9 cellular contexts compared by ENCODE assay signal in genomic region chr3:149494022-149494758, GRCh38. TPM values are rescaled to one million over a fixed set of nuclear protein-coding genes. Genes with fewer than 3 reads are reported as not detected.
A peak's percentile ranks its signal among the peaks of the same experiment; 100 is the strongest.
DNase-seq lines count a peak whose midpoint lies in the region; ATAC-seq and TF ChIP-seq lines count a peak whose summit lies in the region.
"Had no signal": no experiment of that assay in that cellular context is flagged by ENCODE, and none has a peak within 500 bp of the region (broad histone marks: within the 10 kb centered on the region; RNA-seq: fewer than 3 reads in every experiment).

No MANE protein-coding gene starts in this region.

- no peaks in the 10 kb centered on the region for H3K36me3 Mint-ChIP-seq in stimulated activated memory B cell treated with anti-CD40 and anti-IgM and Interleukin-4, amounts not matched to agents 10 μg/mL and 1 μg/mL and 100 μg/mL, for 72 hours
- H3K36me3 Mint-ChIP-seq: activated naive CD4-positive, alpha-beta T cell treated with anti-CD3 and anti-CD28 coated beads, Interleukin-2, amount 50 U/mL, for 72 hours had no signal

- H3K4me1 ChIP-seq in SJCRH30 (peaks cover 4% of the 10 kb centered on the region; the same call in 1 of the 2 replicates), lower lobe of right lung (no peaks in the 10 kb centered on the region), tibial artery (peaks cover 0 to 13% (median 5%) of the 10 kb centered on the region in 4 donors)

- no peaks in the 10 kb centered on the region for H3K4me1 Mint-ChIP-seq in stimulated activated memory B cell treated with anti-CD40 and anti-IgM and Interleukin-4, amounts not matched to agents 10 μg/mL and 1 μg/mL and 100 μg/mL, for 72 hours

- in situ Hi-C loops in KBM-7 (cut with MboI; ENCODE audit: low pct_unique_long_range_greater_than_20kb, low sequenced_read_pairs) = loop anchor here (25.0 kb wide), 1 partner anchor 532 kb away; no protein-coding TSS in a partner anchor

- H3K4me3 ChIP-seq in SJCRH30 (no peak overlapping the region), lower lobe of right lung (no peak overlapping the region), tibial artery (no peak overlapping the region)

- TF ChIP-seq CTCF in lower lobe of right lung (IDR thresholded peaks at IDR 0.05) (peak; percentile 82), tibial artery (IDR thresholded peaks at IDR 0.05) (peak; percentile 82 to 84)

- H3K9me3 Mint-ChIP-seq in stimulated activated memory B cell treated with anti-CD40 and anti-IgM and Interleukin-4, amounts not matched to agents 10 μg/mL and 1 μg/mL and 100 μg/mL, for 72 hours = no peaks in the 10 kb centered on the region
- H3K9me3 Mint-ChIP-seq: activated naive CD4-positive, alpha-beta T cell treated with anti-CD3 and anti-CD28 coated beads, Interleukin-2, amount 50 U/mL, for 72 hours had no signal

- H3K27me3 ChIP-seq in SJCRH30 (no peaks in the 10 kb centered on the region), lower lobe of right lung (ENCODE audit: low read depth) (no peaks in the 10 kb centered on the region), tibial artery (no peaks in the 10 kb centered on the region)

- no peaks in the 10 kb centered on the region for H3K36me3 ChIP-seq in SJCRH30
- no peaks in the 10 kb centered on the region for H3K36me3 ChIP-seq in lower lobe of right lung
- H3K36me3 ChIP-seq in tibial artery = no peaks in the 10 kb centered on the region

- no peak overlapping the region for H3K27ac Mint-ChIP-seq in stimulated activated memory B cell treated with anti-CD40 and anti-IgM and Interleukin-4, amounts not matched to agents 10 μg/mL and 1 μg/mL and 100 μg/mL, for 72 hours
- H3K27ac Mint-ChIP-seq: activated naive CD4-positive, alpha-beta T cell treated with anti-CD3 and anti-CD28 coated beads, Interleukin-2, amount 50 U/mL, for 72 hours had no signal

- no peak overlapping the region for H3K4me3 Mint-ChIP-seq in stimulated activated memory B cell treated with anti-CD40 and anti-IgM and Interleukin-4, amounts not matched to agents 10 μg/mL and 1 μg/mL and 100 μg/mL, for 72 hours

- H3K27ac ChIP-seq in SJCRH30 = no peak overlapping the region
- H3K27ac ChIP-seq in lower lobe of right lung = no peak overlapping the region
- H3K27ac ChIP-seq in tibial artery = no peak overlapping the region

- intact Hi-C loops in lower lobe of right lung (cut with DNase I) (no loop called here), tibial artery (cut with DNase I; ENCODE audit: low total_unique reads) (loop anchor here (10.0 kb wide), 1 partner anchor 369 kb away; the partner anchor contains the start of gene HPS3)

- DNase-seq in NCI-H345 (lab: John Stamatoyannopoulos, UW) (peak; percentile 8), NCI-H345 treated with DMSO at 0.1 percent for 48 hours (lab: John Stamatoyannopoulos, UW; ENCODE audit: unreplicated experiment) (no peak), KBM-7 (peak; percentile 60), SJCRH30 (peak; percentile 58 to 85), dermis microvascular lymphatic vessel endothelial cell (ENCODE audit: low read depth in 2 of 2) (peak; percentile 58 to 77), lower lobe of right lung (peak; percentile 60), tibial artery (peak; percentile 60 to 74)

- H3K9me3 ChIP-seq in SJCRH30 (replicated peaks) (no peaks in the 10 kb centered on the region), lower lobe of right lung (no peaks in the 10 kb centered on the region), tibial artery (no peaks in the 10 kb centered on the region)

- peaks cover 23% of the 10 kb centered on the region for H3K27me3 Mint-ChIP-seq in stimulated activated memory B cell treated with anti-CD40 and anti-IgM and Interleukin-4, amounts not matched to agents 10 μg/mL and 1 μg/mL and 100 μg/mL, for 72 hours

- peak; percentile 74 to 85 for ATAC-seq in lower lobe of right lung
- ATAC-seq in stimulated activated memory B cell treated with anti-CD40 and anti-IgM and Interleukin-4, amounts not matched to agents 10 μg/mL and 1 μg/mL and 100 μg/mL, for 72 hours = no peak

RNA-seq across cellular contexts. Expression of gene TM4SF4, which starts 19.7 kb away (rescaled TPM):
- total RNA-seq in SJCRH30 (2014; rRNA removed; shearing (Covaris generic)) = not detected in 2 replicates
- not detected in 2 replicates for total RNA-seq in dermis microvascular lymphatic vessel endothelial cell
- total RNA-seq in lower lobe of right lung = not detected
- total RNA-seq: activated naive CD4-positive, alpha-beta T cell treated with anti-CD3 and anti-CD28 coated beads, Interleukin-2, amount 50 U/mL, for 72 hours had no signal
